In genomic region chr15:90916461-90916860, GRCh38 we compare ENCODE assay signal across 1 cellular context.
TF ChIP-seq lines count a peak whose summit lies in the region.

No MANE protein-coding gene starts in this region.

TF ChIP-seq in H1, 55 proteins besides CTCF, POLR2A, EP300 and RAD21:
- no peak for TF ChIP-seq TAF1 (IDR thresholded peaks at IDR 0.05; ENCODE audit: low read depth, low read length)
